In genomic region chr7:66083677-66084076, GRCh38 we compare ENCODE assay signal across 25 cellular contexts.
DNase-seq lines count a peak whose midpoint lies in the region; ATAC-seq and TF ChIP-seq lines count a peak whose summit lies in the region.
"Had no signal": no experiment of that assay in that cellular context is flagged by ENCODE, and none has a peak within 500 bp of the region (broad histone marks: within the 10 kb centered on the region; RNA-seq: fewer than 3 reads in every experiment).

No MANE protein-coding gene starts in this region.

- H3K36me3 ChIP-seq in WERI-Rb-1: peaks cover 5% of the 10 kb centered on the region

- H3K4me3 ChIP-seq in WERI-Rb-1 (ENCODE audit: low read depth, low read length) (no peak overlapping the region), fibroblast of mammary gland (ENCODE audit: control insufficient read depth, low read depth, low read length) (no peak overlapping the region), coronary artery (no peak overlapping the region)
- H3K4me3 ChIP-seq: body of pancreas, skin epidermis, testis had no signal

- DNase-seq in AG08396 (ENCODE audit: low spot score) (peak; percentile 3), WERI-Rb-1 (no peak), fibroblast of mammary gland (ENCODE audit: low read depth) (no peak), coronary artery (ENCODE audit: low spot score) (no peak), NCI-H2227 (lab: John Stamatoyannopoulos, UW; ENCODE audit: unreplicated experiment) (no peak)
- DNase-seq: activated CD4-positive, alpha-beta T cell treated with anti-CD3 and anti-CD28 coated beads, Interleukin-2, amount 10 ng/mL, durations not matched to agents 24 days and 14 days; activated CD8-positive, alpha-beta memory T cell treated with anti-CD3 and anti-CD28 coated beads for 24 hours; activated naive CD4-positive, alpha-beta T cell treated with anti-CD3 and anti-CD28 coated beads, Interleukin-2, amount 50 U/mL, for 16 hours; activated T-cell treated with anti-CD3 and anti-CD28 coated beads for 4 hours; body of pancreas; CD8-positive, alpha-beta memory T cell; GOT3; Kasumi-1; NCI-H1436; NCI-H2107; nephron progenitor cell; SHP77; stimulated activated naive CD4-positive, alpha-beta T cell; testis had no signal

- TF ChIP-seq CTCF in GM12872 (IDR thresholded peaks at IDR 0.05; ENCODE audit: insufficient read depth, low read depth, low read length): 0 out of 3 replicates have a peak, but pooled peaks have one; percentile 17
- TF ChIP-seq CTCF in WERI-Rb-1 (IDR thresholded peaks at IDR 0.05; ENCODE audit: low read depth, low read length): peak; percentile 43
- peak; percentile 12 for TF ChIP-seq CTCF in fibroblast of mammary gland (conservative IDR thresholded peaks at IDR 0.05; ENCODE audit: control insufficient read depth, insufficient read depth, low read depth, low read length)
- no peak for TF ChIP-seq CTCF in coronary artery (IDR thresholded peaks at IDR 0.05)

- H3K27ac ChIP-seq in WERI-Rb-1 (no peak overlapping the region), coronary artery (no peak overlapping the region)
- H3K27ac ChIP-seq: body of pancreas, skin epidermis, testis, VCaP had no signal

- H3K9me3 ChIP-seq in WERI-Rb-1 (ENCODE audit: severe bottlenecking): no peaks in the 10 kb centered on the region
- H3K9me3 ChIP-seq: body of pancreas, testis had no signal

- no peaks in the 10 kb centered on the region for H3K27me3 ChIP-seq in WERI-Rb-1 (ENCODE audit: insufficient read depth, low read depth, severe bottlenecking)
- H3K27me3 ChIP-seq: body of pancreas, testis had no signal

- ATAC-seq in GM21619 (IDR thresholded peaks at IDR 0.05; ENCODE audit: unreplicated experiment): no peak
- ATAC-seq: body of pancreas, left lobe of liver, Panc1 had no signal
